ENCODE assay signal across 21 cellular contexts in genomic region chr10:25689346-25690095, GRCh38.
"Had no signal": no experiment of that assay in that cellular context is flagged by ENCODE, and none has a peak within 500 bp of the region (broad histone marks: within the 10 kb centered on the region; RNA-seq: fewer than 3 reads in every experiment).

No MANE protein-coding gene starts in this region.

- DNase-seq: activated CD4-positive, alpha-beta memory T cell treated with anti-CD3 and anti-CD28 coated beads for 36 hours; activated CD4-positive, alpha-beta T cell treated with anti-CD3 and anti-CD28 coated beads, Interleukin-2, amount 10 ng/mL, durations not matched to agents 24 days and 14 days; activated CD4-positive, CD25-positive, alpha-beta regulatory T cell treated with anti-CD3 and anti-CD28 coated beads, Interleukin-2, amount 50 U/mL, for 72 hours; activated CD8-positive, alpha-beta memory T cell treated with anti-CD3 and anti-CD28 coated beads, Interleukin-2, amount 50 U/mL, for 48 hours; activated gamma-delta T cell; activated naive CD4-positive, alpha-beta T cell treated with anti-CD3 and anti-CD28 coated beads, Interleukin-2, amount 10 ng/mL, durations not matched to agents 7 days and 5 days; activated naive CD8-positive, alpha-beta T cell treated with anti-CD3 and anti-CD28 coated beads, Interleukin-2, amount 10 ng/mL, durations not matched to agents 7 days and 5 days; activated T-cell treated with anti-CD3 and anti-CD28 coated beads, Interleukin-2, amount 50 U/mL, for 24 hours; foreskin keratinocyte; heart right ventricle; left ventricle myocardium inferior; naive thymus-derived CD8-positive, alpha-beta T cell; stimulated activated CD4-positive, alpha-beta T cell treated with anti-CD3 and anti-CD28 coated beads, Interleukin-1b, Interleukin-23, amount 100 ng/mL, for 48 hours; stimulated activated CD4-positive, alpha-beta T cell treated with anti-CD3 and anti-CD28 coated beads, Interleukin-4, amount 100 ng/mL, for 4 hours; stimulated activated CD8-positive, alpha-beta memory T cell treated with anti-CD3 and anti-CD28 coated beads, Interleukin-4, amount 100 ng/mL, for 48 hours; stimulated activated naive B cell treated with anti-CD40 and anti-IgM and Interleukin-4, amounts not matched to agents 10 μg/mL and 1 μg/mL and 100 μg/mL, for 72 hours; tibial artery; WERI-Rb-1 had no signal

- H3K4me1 Mint-ChIP-seq: activated CD4-positive, alpha-beta T cell treated with anti-CD3 and anti-CD28 coated beads, Interleukin-2, amount 10 ng/mL, durations not matched to agents 24 days and 14 days; activated naive CD4-positive, alpha-beta T cell treated with anti-CD3 and anti-CD28 coated beads, Interleukin-2, amount 10 ng/mL, durations not matched to agents 7 days and 5 days; activated naive CD8-positive, alpha-beta T cell treated with anti-CD3 and anti-CD28 coated beads, Interleukin-2, amount 10 ng/mL, durations not matched to agents 7 days and 5 days; brain; neural progenitor cell had no signal

- H3K9me3 Mint-ChIP-seq: activated CD4-positive, alpha-beta memory T cell treated with anti-CD3 and anti-CD28 coated beads for 36 hours; activated CD4-positive, alpha-beta T cell treated with anti-CD3 and anti-CD28 coated beads, Interleukin-2, amount 10 ng/mL, durations not matched to agents 24 days and 14 days; activated naive CD4-positive, alpha-beta T cell treated with anti-CD3 and anti-CD28 coated beads, Interleukin-2, amount 10 ng/mL, durations not matched to agents 7 days and 5 days; activated naive CD8-positive, alpha-beta T cell treated with anti-CD3 and anti-CD28 coated beads, Interleukin-2, amount 10 ng/mL, durations not matched to agents 7 days and 5 days; neural progenitor cell had no signal

- H3K27me3 Mint-ChIP-seq: activated CD4-positive, alpha-beta memory T cell treated with anti-CD3 and anti-CD28 coated beads for 36 hours; activated CD4-positive, alpha-beta T cell treated with anti-CD3 and anti-CD28 coated beads, Interleukin-2, amount 10 ng/mL, durations not matched to agents 24 days and 14 days; activated naive CD4-positive, alpha-beta T cell treated with anti-CD3 and anti-CD28 coated beads, Interleukin-2, amount 10 ng/mL, durations not matched to agents 7 days and 5 days; activated T-cell treated with anti-CD3 and anti-CD28 coated beads, Interleukin-2, amount 50 U/mL, for 24 hours; stimulated activated naive B cell treated with anti-CD40 and anti-IgM and Interleukin-4, amounts not matched to agents 10 μg/mL and 1 μg/mL and 100 μg/mL, for 72 hours had no signal

- H3K27ac Mint-ChIP-seq: activated CD4-positive, alpha-beta memory T cell treated with anti-CD3 and anti-CD28 coated beads for 36 hours; activated CD4-positive, alpha-beta T cell treated with anti-CD3 and anti-CD28 coated beads, Interleukin-2, amount 10 ng/mL, durations not matched to agents 24 days and 14 days; activated naive CD4-positive, alpha-beta T cell treated with anti-CD3 and anti-CD28 coated beads, Interleukin-2, amount 10 ng/mL, durations not matched to agents 7 days and 5 days; activated naive CD8-positive, alpha-beta T cell treated with anti-CD3 and anti-CD28 coated beads, Interleukin-2, amount 10 ng/mL, durations not matched to agents 7 days and 5 days; activated T-cell treated with anti-CD3 and anti-CD28 coated beads, Interleukin-2, amount 50 U/mL, for 24 hours; naive thymus-derived CD8-positive, alpha-beta T cell; neural progenitor cell; stimulated activated naive B cell treated with anti-CD40 and anti-IgM and Interleukin-4, amounts not matched to agents 10 μg/mL and 1 μg/mL and 100 μg/mL, for 72 hours had no signal

- H3K36me3 Mint-ChIP-seq: activated CD4-positive, alpha-beta memory T cell treated with anti-CD3 and anti-CD28 coated beads for 36 hours; activated naive CD4-positive, alpha-beta T cell treated with anti-CD3 and anti-CD28 coated beads, Interleukin-2, amount 10 ng/mL, durations not matched to agents 7 days and 5 days; activated naive CD8-positive, alpha-beta T cell treated with anti-CD3 and anti-CD28 coated beads, Interleukin-2, amount 10 ng/mL, durations not matched to agents 7 days and 5 days; brain; naive thymus-derived CD8-positive, alpha-beta T cell; neural progenitor cell had no signal

- H3K4me3 Mint-ChIP-seq: activated CD4-positive, alpha-beta memory T cell treated with anti-CD3 and anti-CD28 coated beads for 36 hours; activated CD4-positive, alpha-beta T cell treated with anti-CD3 and anti-CD28 coated beads, Interleukin-2, amount 10 ng/mL, durations not matched to agents 24 days and 14 days; activated naive CD4-positive, alpha-beta T cell treated with anti-CD3 and anti-CD28 coated beads, Interleukin-2, amount 10 ng/mL, durations not matched to agents 7 days and 5 days; activated naive CD8-positive, alpha-beta T cell treated with anti-CD3 and anti-CD28 coated beads, Interleukin-2, amount 10 ng/mL, durations not matched to agents 7 days and 5 days; activated T-cell treated with anti-CD3 and anti-CD28 coated beads, Interleukin-2, amount 50 U/mL, for 24 hours; brain; naive thymus-derived CD8-positive, alpha-beta T cell; neural progenitor cell; stimulated activated naive B cell treated with anti-CD40 and anti-IgM and Interleukin-4, amounts not matched to agents 10 μg/mL and 1 μg/mL and 100 μg/mL, for 72 hours had no signal

- ATAC-seq: foreskin keratinocyte; heart right ventricle; naive thymus-derived CD8-positive, alpha-beta T cell; sciatic nerve; stimulated activated naive B cell treated with anti-CD40 and anti-IgM and Interleukin-4, amounts not matched to agents 10 μg/mL and 1 μg/mL and 100 μg/mL, for 72 hours had no signal
